Comparison of ENCODE assay signal across 19 cellular contexts in the genomic region with DNA sequence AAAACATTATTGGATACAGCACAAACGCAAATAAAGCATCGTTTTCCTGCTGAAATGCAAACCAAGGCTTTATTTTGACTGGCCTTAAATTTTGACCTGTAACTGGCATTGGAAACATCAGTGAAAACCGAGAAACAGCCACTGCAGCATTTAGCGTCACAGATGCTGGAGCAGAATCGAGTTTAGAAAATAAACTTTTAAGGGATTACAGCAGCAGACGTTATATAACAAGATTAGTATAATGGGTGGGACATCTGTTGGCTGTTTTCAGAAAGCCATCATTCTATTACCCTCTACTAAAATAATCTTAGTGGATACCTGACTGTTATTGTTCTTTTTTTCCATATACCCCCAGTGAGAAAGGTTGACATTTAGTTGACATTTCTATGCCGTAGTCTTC.
"Had no signal": no experiment of that assay in that cellular context is flagged by ENCODE, and none has a peak within 500 bp of the region (broad histone marks: within the 10 kb centered on the region; RNA-seq: fewer than 3 reads in every experiment).

No MANE protein-coding gene starts in this region.

- H3K36me3 Mint-ChIP-seq: memory B cell, natural killer cell had no signal

- H3K4me3 Mint-ChIP-seq: memory B cell; natural killer cell; stimulated activated naive CD8-positive, alpha-beta T cell treated with anti-CD3 and anti-CD28 coated beads, Interleukin-15, amount 100 ng/mL, for 72 hours had no signal

- H3K9me3 Mint-ChIP-seq: memory B cell, natural killer cell had no signal

- H3K27ac Mint-ChIP-seq: memory B cell; natural killer cell; stimulated activated naive CD8-positive, alpha-beta T cell treated with anti-CD3 and anti-CD28 coated beads, Interleukin-15, amount 100 ng/mL, for 72 hours had no signal

- H3K4me1 Mint-ChIP-seq: natural killer cell; stimulated activated naive CD8-positive, alpha-beta T cell treated with anti-CD3 and anti-CD28 coated beads, Interleukin-15, amount 100 ng/mL, for 72 hours had no signal

- DNase-seq: dorsolateral prefrontal cortex; effector CD4-positive, alpha-beta T cell; head of caudate nucleus; kidney; natural killer cell; occipital lobe; ovary; posterior cingulate gyrus; psoas muscle; right lobe of liver; small intestine; stimulated activated CD4-positive, alpha-beta T cell treated with anti-CD3 and anti-CD28 coated beads, Interleukin-15, amount 100 ng/mL, for 24 hours; stimulated activated CD4-positive, alpha-beta T cell treated with anti-CD3 and anti-CD28 coated beads, Interleukin-4, amount 100 ng/mL, for 1 hour; stimulated activated CD8-positive, alpha-beta memory T cell treated with anti-CD3 and anti-CD28 coated beads, Interleukin-4, amount 100 ng/mL, for 48 hours; stimulated activated naive CD4-positive, alpha-beta T cell; stimulated activated naive CD8-positive, alpha-beta T cell treated with anti-CD3 and anti-CD28 coated beads, Interleukin-15, amount 100 ng/mL, for 72 hours; thyroid gland; trophoblast cell had no signal

- H3K27me3 Mint-ChIP-seq: memory B cell; stimulated activated naive CD8-positive, alpha-beta T cell treated with anti-CD3 and anti-CD28 coated beads, Interleukin-15, amount 100 ng/mL, for 72 hours had no signal
